ENCODE assay signal across 12 cellular contexts in genomic region chr1:245687636-245688535, GRCh38.
DNase-seq lines count a peak whose midpoint lies in the region; ATAC-seq and TF ChIP-seq lines count a peak whose summit lies in the region.
"Had no signal": no experiment of that assay in that cellular context is flagged by ENCODE, and none has a peak within 500 bp of the region (broad histone marks: within the 10 kb centered on the region; RNA-seq: fewer than 3 reads in every experiment).

No MANE protein-coding gene starts in this region.

- peak; percentile 45 for DNase-seq in HuH-7.5 (ENCODE audit: low spot score)
- DNase-seq in coronary artery (ENCODE audit: low spot score): peak; percentile 41
- no peak for DNase-seq in mesenchymal stem cell
- DNase-seq in Ammon's horn (ENCODE audit: low spot score): no peak
- DNase-seq in tibial nerve (ENCODE audit: low spot score in 2 of 2): no peak
- DNase-seq: effector memory CD8-positive, alpha-beta T cell; left ventricle myocardium superior had no signal

- peak overlapping the region; percentile 89 for H2AFZ ChIP-seq in ACC112 (ENCODE audit: low read length, unreplicated experiment)
- H2AFZ ChIP-seq in mesenchymal stem cell (ENCODE audit: low read depth, low read length): no peak overlapping the region

- no peak overlapping the region for H3K14ac ChIP-seq in mesenchymal stem cell (ENCODE audit: low read length in 2 of 2)

- no peak overlapping the region for H3K4ac ChIP-seq in mesenchymal stem cell (ENCODE audit: low read depth in 1 of 2, low read length in 2 of 2)

- H3K79me1 ChIP-seq in mesenchymal stem cell (replicated peaks; ENCODE audit: low read length, poor library complexity, severe bottlenecking): no peaks in the 10 kb centered on the region

- no peak overlapping the region for H4K91ac ChIP-seq in mesenchymal stem cell (ENCODE audit: low read length)

- no peak overlapping the region for H2BK120ac ChIP-seq in mesenchymal stem cell (ENCODE audit: low read depth, low read length)

- H2BK5ac ChIP-seq in mesenchymal stem cell (ENCODE audit: low read depth, low read length, poor library complexity, severe bottlenecking): no peak overlapping the region

- WGBS in mesenchymal stem cell: 82% methylated on average over 68 of the region's 74 CpGs
- WGBS in tibial nerve, 2 donors: 72 to 87% methylated on average over 34 to 50 of the region's 74 CpGs

- ATAC-seq in HG03342 (IDR thresholded peaks at IDR 0.05; ENCODE audit: unreplicated experiment): no peak
- no peak for ATAC-seq in HG03135 (IDR thresholded peaks at IDR 0.05; ENCODE audit: unreplicated experiment)
- ATAC-seq: effector memory CD8-positive, alpha-beta T cell; left ventricle myocardium superior had no signal

- H3K18ac ChIP-seq in mesenchymal stem cell (ENCODE audit: low read depth in 1 of 2, low read length in 2 of 2): no peak overlapping the region

- TF ChIP-seq CTCF in coronary artery (IDR thresholded peaks at IDR 0.05) (no peak), tibial nerve (IDR thresholded peaks at IDR 0.05) (no peak)

- H3K27me3 ChIP-seq in ACC112 (ENCODE audit: insufficient read depth, low read length) (no peaks in the 10 kb centered on the region), mesenchymal stem cell (ENCODE audit: control insufficient read depth in 1 of 2, insufficient read depth in 1 of 2, low read length in 2 of 2) (peaks cover 4 to 6% of the 10 kb centered on the region in 2 experiments), tibial nerve (no peaks in the 10 kb centered on the region)
- H3K27me3 ChIP-seq: BLaER1, vagina had no signal

- H4K8ac ChIP-seq in mesenchymal stem cell (ENCODE audit: low read length): no peak overlapping the region

- H3K9me3 ChIP-seq in mesenchymal stem cell (ENCODE audit: control insufficient read depth, low read length): no peaks in the 10 kb centered on the region
- peaks cover 0 to 26% (median 0%) of the 10 kb centered on the region in 4 donors for H3K9me3 ChIP-seq in tibial nerve
- H3K9me3 ChIP-seq: vagina had no signal

- H3K27ac ChIP-seq in ACC112 (ENCODE audit: low read depth, low read length) (no peak overlapping the region), coronary artery (no peak overlapping the region), mesenchymal stem cell (ENCODE audit: low read length, poor library complexity, severe bottlenecking) (no peak overlapping the region), tibial nerve (no peak overlapping the region)
- H3K27ac ChIP-seq: BLaER1, vagina had no signal

- no peak for TF ChIP-seq EP300 in tibial nerve (IDR thresholded peaks at IDR 0.05)

- no peaks in the 10 kb centered on the region for H3K36me3 ChIP-seq in ACC112 (ENCODE audit: insufficient read depth, low read length)
- H3K36me3 ChIP-seq in mesenchymal stem cell (ENCODE audit: control insufficient read depth in 1 of 2, insufficient read depth in 2 of 2, low read depth in 1 of 2, low read length in 2 of 2): peaks cover 0 to 15% of the 10 kb centered on the region in 2 experiments
- H3K36me3 ChIP-seq in tibial nerve: peaks cover 0 to 2% (median 0%) of the 10 kb centered on the region in 3 donors
- H3K36me3 ChIP-seq: BLaER1, vagina had no signal

- no peaks in the 10 kb centered on the region for H3K79me2 ChIP-seq in ACC112 (ENCODE audit: control insufficient read depth, insufficient read depth, low read length, unreplicated experiment)

- H3K4me3 ChIP-seq in ACC112 (ENCODE audit: low read depth, low read length) (peak overlapping the region; percentile 82), coronary artery (no peak overlapping the region), mesenchymal stem cell (ENCODE audit: insufficient read depth in 1 of 2, low read depth in 1 of 2, low read length in 2 of 2) (no peak overlapping the region), tibial nerve (no peak overlapping the region)
- H3K4me3 ChIP-seq: BLaER1, vagina had no signal

- H3K23ac ChIP-seq in mesenchymal stem cell (ENCODE audit: low read length in 2 of 2): no peak overlapping the region

- peak overlapping the region; percentile 26 for H2BK15ac ChIP-seq in mesenchymal stem cell (ENCODE audit: low read depth, poor library complexity, severe bottlenecking)

- no peak overlapping the region for H2BK12ac ChIP-seq in mesenchymal stem cell (ENCODE audit: low read length in 2 of 2)

- no peak for TF ChIP-seq POLR2A in tibial nerve (IDR thresholded peaks at IDR 0.05)

- H3K4me2 ChIP-seq in mesenchymal stem cell (ENCODE audit: low read length, poor library complexity, severe bottlenecking): no peak overlapping the region
- H3K4me2 ChIP-seq: BLaER1 had no signal

- H3K9ac ChIP-seq in mesenchymal stem cell (ENCODE audit: low read length): no peak overlapping the region
- H3K9ac ChIP-seq: BLaER1 had no signal

- no peak overlapping the region for H2AK5ac ChIP-seq in mesenchymal stem cell (ENCODE audit: low read length, severe bottlenecking)

- H3K4me1 ChIP-seq in ACC112 (ENCODE audit: control insufficient read depth, insufficient read depth, low read length, unreplicated experiment) (no peaks in the 10 kb centered on the region), mesenchymal stem cell (ENCODE audit: control insufficient read depth, insufficient read depth, low read depth, low read length) (no peaks in the 10 kb centered on the region), tibial nerve (no peaks in the 10 kb centered on the region)
- H3K4me1 ChIP-seq: BLaER1, vagina had no signal

Comparison
In these comparisons a context has a peak if more than half of its experiments do, and no peak if none do; other contexts are left out.
1. DNase-seq: peak in HuH-7.5 (single experiment) and coronary artery (single experiment); none in mesenchymal stem cell (single experiment), Ammon's horn (single experiment) and tibial nerve (0 of 2).